In the genomic region with DNA sequence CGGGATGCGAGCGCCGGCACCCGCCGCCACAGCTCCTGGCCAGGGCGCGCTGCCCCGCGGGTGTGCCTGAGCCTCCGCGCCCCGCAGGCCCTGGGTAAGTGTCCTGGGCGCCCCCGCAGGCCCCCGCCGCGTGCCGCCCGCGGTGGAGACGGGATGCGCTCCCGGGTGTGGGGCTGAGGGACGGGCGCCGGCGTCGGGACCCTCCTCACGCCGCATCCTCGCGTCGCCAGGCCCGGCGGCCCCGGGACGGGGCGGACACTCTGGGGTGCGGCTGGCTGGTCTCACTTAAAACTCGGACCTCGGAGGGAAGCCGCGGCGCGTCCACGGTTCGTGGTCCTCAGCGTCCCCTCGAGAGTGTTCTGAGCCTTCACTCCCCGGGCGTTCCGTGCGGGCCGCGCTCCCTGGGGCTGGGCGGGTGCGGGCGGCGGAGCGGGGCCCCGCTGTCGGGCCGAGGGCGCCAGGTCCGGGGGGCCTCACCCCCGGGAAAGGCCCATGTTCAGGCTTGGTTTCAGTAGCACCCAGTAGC, we compare ENCODE assay signal across 8 cellular contexts. TPM values are rescaled to one million over a fixed set of nuclear protein-coding genes. Genes with fewer than 3 reads are reported as not detected.
DNase-seq lines count a peak whose midpoint lies in the region; ATAC-seq and FAIRE-seq lines count a peak whose summit lies in the region.

No MANE protein-coding gene starts in this region.

- H3K36me3 Mint-ChIP-seq in activated T-cell treated with anti-CD3 and anti-CD28 coated beads, Interleukin-2, amount 50 U/mL, for 24 hours (ENCODE audit: low read depth), result peaks cover 14% of the 10 kb centered on the region

- H3K4me1 Mint-ChIP-seq in activated T-cell treated with anti-CD3 and anti-CD28 coated beads, Interleukin-2, amount 50 U/mL, for 24 hours (ENCODE audit: low read depth), result peaks cover 17% of the 10 kb centered on the region

- H3K4me3 Mint-ChIP-seq in activated T-cell treated with anti-CD3 and anti-CD28 coated beads, Interleukin-2, amount 50 U/mL, for 24 hours, result peak overlapping the region; percentile 71

- FAIRE-seq in small intestine (lab: Jason Lieb, UNC), result no peak

- peak overlapping the region; percentile 54 for H3K4me3 ChIP-seq in ectodermal cell (ENCODE audit: insufficient read depth, low read depth, low read length)
- peak overlapping the region; percentile 25 to 54 for H3K4me3 ChIP-seq in small intestine (ENCODE audit: low read depth in 1 of 2, low read length in 2 of 2)

- H3K36me3 ChIP-seq in ectodermal cell (ENCODE audit: control insufficient read depth, insufficient read depth, low read length) (no peaks in the 10 kb centered on the region), small intestine (ENCODE audit: control insufficient read depth in 2 of 2, insufficient read depth in 2 of 2, low read length in 2 of 2) (no peaks in the 10 kb centered on the region)

- no peaks in the 10 kb centered on the region for H3K9me3 ChIP-seq in ectodermal cell (ENCODE audit: control insufficient read depth, low read length)
- no peaks in the 10 kb centered on the region for H3K9me3 ChIP-seq in small intestine (ENCODE audit: control insufficient read depth, low read depth)

- H3K27ac Mint-ChIP-seq in activated T-cell treated with anti-CD3 and anti-CD28 coated beads, Interleukin-2, amount 50 U/mL, for 24 hours, result no peak overlapping the region

- peaks cover 47% of the 10 kb centered on the region for H3K27me3 Mint-ChIP-seq in activated T-cell treated with anti-CD3 and anti-CD28 coated beads, Interleukin-2, amount 50 U/mL, for 24 hours

- no peak for DNase-seq in activated T-cell treated with anti-CD3 and anti-CD28 coated beads, Interleukin-2, amount 50 U/mL, for 24 hours
- no peak for DNase-seq in activated T-cell treated with anti-CD3 and anti-CD28 coated beads for 4 hours
- no peak for DNase-seq in small intestine
- DNase-seq in NCI-H1436 (lab: John Stamatoyannopoulos, UW), result no peak
- DNase-seq in NK-92 (lab: John Stamatoyannopoulos, UW; ENCODE audit: unreplicated experiment), result no peak
- DNase-seq in NCI-H1105 treated with DMSO at 0.1 percent for 48 hours (lab: John Stamatoyannopoulos, UW), result no peak

- peaks cover 61% of the 10 kb centered on the region for H3K27me3 ChIP-seq in ectodermal cell (ENCODE audit: control insufficient read depth, insufficient read depth, low read length, poor library complexity, severe bottlenecking)
- H3K27me3 ChIP-seq in small intestine (ENCODE audit: control insufficient read depth in 2 of 2, insufficient read depth in 2 of 2, low read length in 2 of 2), result peaks cover 8 to 24% of the 10 kb centered on the region in 2 donors

- H3K9me3 Mint-ChIP-seq in activated T-cell treated with anti-CD3 and anti-CD28 coated beads, Interleukin-2, amount 50 U/mL, for 24 hours, result no peaks in the 10 kb centered on the region

- WGBS in ectodermal cell, 2 experiments, result 9% methylated on average over 67 of the region's 67 CpGs
- WGBS in small intestine, 3 donors, result 2 to 5% (median 3%) methylated on average over 37 to 67 of the region's 67 CpGs

- no peak overlapping the region for H3K27ac ChIP-seq in ectodermal cell (ENCODE audit: insufficient read depth, low read depth, low read length, poor library complexity, severe bottlenecking)
- no peak overlapping the region for H3K27ac ChIP-seq in small intestine (ENCODE audit: low read depth in 1 of 2, low read length in 1 of 2)

- H3K4me1 ChIP-seq in ectodermal cell (ENCODE audit: control insufficient read depth, insufficient read depth, low read length) (peaks cover 5% of the 10 kb centered on the region), small intestine (ENCODE audit: control insufficient read depth in 2 of 2, insufficient read depth in 1 of 2, low read depth in 1 of 2, low read length in 1 of 2) (peaks cover 0 to 3% of the 10 kb centered on the region in 2 donors)

- ATAC-seq in HG03175 (IDR thresholded peaks at IDR 0.05; ENCODE audit: unreplicated experiment), result peak; percentile 12

RNA-seq across cellular contexts. Expression of a gene that starts 0.3 kb away (rescaled TPM):
- polyA plus RNA-seq in ectodermal cell (2013, experiment 1 of 4), result 1.4 TPM
- polyA plus RNA-seq in ectodermal cell (2013, experiment 2 of 4), result 0.85 TPM
- 1.3 TPM for polyA plus RNA-seq in ectodermal cell (2013, experiment 3 of 4)
- 0.73 TPM for polyA plus RNA-seq in ectodermal cell (2013, experiment 4 of 4)
- 1 to 10 TPM in 1 of 3 donors, under 1 TPM in 2; 0.22 to 1.1 (median 0.82) TPM for polyA plus RNA-seq in small intestine

RNA-seq across cellular contexts. Expression of a gene that starts 50.3 kb away (rescaled TPM):
- 73.9 TPM for polyA plus RNA-seq in ectodermal cell (2013, experiment 1 of 4)
- 78.5 TPM for polyA plus RNA-seq in ectodermal cell (2013, experiment 2 of 4)
- polyA plus RNA-seq in ectodermal cell (2013, experiment 3 of 4), result 74.2 TPM
- polyA plus RNA-seq in ectodermal cell (2013, experiment 4 of 4), result 78.9 TPM
- polyA plus RNA-seq in small intestine, result 100 to 1,000 TPM; 147 to 204 (median 202) TPM
